Comparison of ENCODE assay signal across 1 cellular context in the genomic region with DNA sequence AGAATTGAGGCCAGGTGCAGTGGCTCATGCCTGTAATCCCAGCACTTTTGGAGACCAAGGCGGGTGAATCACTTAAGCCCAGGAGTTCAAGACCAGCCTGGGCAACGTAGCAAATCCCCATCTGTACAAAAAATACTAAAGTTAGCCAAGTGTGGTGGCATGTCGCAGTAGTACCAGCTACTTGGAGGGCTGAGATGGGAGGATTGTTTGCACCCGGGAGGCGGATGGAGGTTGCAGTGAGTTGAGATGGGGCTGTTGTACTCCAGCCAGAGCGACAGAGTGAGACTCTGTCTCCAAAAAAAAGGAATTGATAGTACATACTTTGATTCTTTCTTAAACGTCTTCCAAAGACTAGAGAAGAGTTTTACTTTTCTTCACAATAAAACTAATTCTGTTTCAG.
TF ChIP-seq lines count a peak whose summit lies in the region.

No MANE protein-coding gene starts in this region.

TF ChIP-seq in IMR-90, 13 proteins besides CTCF, POLR2A, EP300 and RAD21:
- no peak for TF ChIP-seq BHLHE40 (IDR thresholded peaks at IDR 0.05; ENCODE audit: low read depth, low read length)
- no peak for TF ChIP-seq NFE2L2 (IDR thresholded peaks at IDR 0.05; ENCODE audit: low read depth, low read length)
- TF ChIP-seq MAZ (IDR thresholded peaks at IDR 0.05; ENCODE audit: borderline replicate concordance, low read depth, low read length): no peak
- no peak for TF ChIP-seq SMC3 (IDR thresholded peaks at IDR 0.05; ENCODE audit: low read depth, low read length)
- no peak for TF ChIP-seq CHD1 (IDR thresholded peaks at IDR 0.05; ENCODE audit: low read depth, low read length)
